8 cellular contexts compared by ENCODE assay signal in the genomic region with DNA sequence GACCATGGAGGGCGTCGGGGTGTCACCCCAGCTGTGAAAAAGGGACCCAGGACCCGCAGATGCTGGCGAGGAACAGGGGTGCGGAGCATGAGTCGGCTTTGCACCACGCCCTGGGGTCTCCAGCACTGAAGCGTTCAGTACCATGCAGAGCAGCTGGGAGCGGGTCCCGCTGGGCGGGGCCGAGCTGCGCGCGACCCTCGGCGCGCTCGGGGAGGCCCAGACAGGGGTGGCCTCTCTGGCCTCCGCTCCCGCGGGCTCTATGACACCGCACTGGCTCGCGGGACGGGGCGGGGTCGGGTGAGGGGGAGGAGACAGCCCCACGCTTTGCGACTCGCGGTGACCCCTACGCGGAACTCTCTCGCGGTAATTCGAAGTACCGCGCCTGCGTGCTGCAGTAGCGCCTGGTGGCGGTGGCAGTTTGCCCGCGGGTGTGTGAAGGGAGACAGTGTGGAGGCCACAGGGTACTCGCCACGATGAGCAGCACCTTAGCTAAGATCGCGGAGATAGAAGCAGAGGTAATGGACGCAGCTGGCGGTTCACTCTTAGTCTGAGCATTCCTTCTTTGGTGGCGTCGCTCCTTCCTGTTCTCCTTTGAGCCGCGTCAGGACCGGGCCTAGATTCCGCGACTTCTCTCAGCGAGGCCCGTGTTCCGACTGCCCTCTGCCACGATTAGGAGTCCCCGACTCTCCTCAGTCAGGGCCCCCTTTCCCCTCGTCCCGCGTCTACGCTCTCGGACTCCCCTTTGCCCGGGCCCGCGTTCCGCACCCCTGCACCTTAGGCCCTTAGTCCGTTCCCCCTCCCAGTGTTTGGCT. TPM values are rescaled to one million over a fixed set of nuclear protein-coding genes. Genes with fewer than 3 reads are reported as not detected.
DNase-seq lines count a peak whose midpoint lies in the region; ATAC-seq and TF ChIP-seq lines count a peak whose summit lies in the region.

A gene with protein sequence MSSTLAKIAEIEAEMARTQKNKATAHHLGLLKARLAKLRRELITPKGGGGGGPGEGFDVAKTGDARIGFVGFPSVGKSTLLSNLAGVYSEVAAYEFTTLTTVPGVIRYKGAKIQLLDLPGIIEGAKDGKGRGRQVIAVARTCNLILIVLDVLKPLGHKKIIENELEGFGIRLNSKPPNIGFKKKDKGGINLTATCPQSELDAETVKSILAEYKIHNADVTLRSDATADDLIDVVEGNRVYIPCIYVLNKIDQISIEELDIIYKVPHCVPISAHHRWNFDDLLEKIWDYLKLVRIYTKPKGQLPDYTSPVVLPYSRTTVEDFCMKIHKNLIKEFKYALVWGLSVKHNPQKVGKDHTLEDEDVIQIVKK (plus strand): TSS at position 394 of the 812 bp plus-strand sequence. CDS start 80 bp downstream, at position 474.

- TF ChIP-seq POLR2A in ovary (IDR thresholded peaks at IDR 0.05) (peak; percentile 72), thyroid gland (IDR thresholded peaks at IDR 0.05) (peak in 1 of 2 donors; percentile 89)

- TF ChIP-seq EP300 in ovary (IDR thresholded peaks at IDR 0.05), result no peak

- H3K27ac Mint-ChIP-seq in activated naive CD8-positive, alpha-beta T cell treated with anti-CD3 and anti-CD28 coated beads for 36 hours, result peak within 1 kb of the TSS; percentile 94

- H3K27me3 ChIP-seq in ovary, result no peaks in the 10 kb centered on the region
- H3K27me3 ChIP-seq in thyroid gland, result no peaks in the 10 kb centered on the region

- H3K4me1 ChIP-seq in ovary (ENCODE audit: insufficient read depth), result peaks cover 3% of the 10 kb centered on the region
- peaks cover 10 to 15% of the 10 kb centered on the region in 2 donors for H3K4me1 ChIP-seq in thyroid gland

- H3K36me3 ChIP-seq in ovary, result no peaks in the 10 kb centered on the region
- peaks cover 21 to 23% of the 10 kb centered on the region in 2 donors for H3K36me3 ChIP-seq in thyroid gland

- H3K9me3 ChIP-seq in ovary (no peaks in the 10 kb centered on the region), thyroid gland (no peaks in the 10 kb centered on the region)

- H3K4me3 ChIP-seq in ovary, result peak within 1 kb of the TSS; percentile 54
- peak within 1 kb of the TSS; percentile 23 to 80 (median 67) for H3K4me3 ChIP-seq in thyroid gland (replicated peaks in 1 of 3)

- peak; percentile 97 for ATAC-seq in HG02623 (IDR thresholded peaks at IDR 0.05; ENCODE audit: unreplicated experiment)

- no peaks in the 10 kb centered on the region for H3K27me3 Mint-ChIP-seq in activated naive CD8-positive, alpha-beta T cell treated with anti-CD3 and anti-CD28 coated beads for 36 hours

- peaks cover 24% of the 10 kb centered on the region for H3K36me3 Mint-ChIP-seq in activated naive CD8-positive, alpha-beta T cell treated with anti-CD3 and anti-CD28 coated beads for 36 hours

- H3K4me1 Mint-ChIP-seq in activated naive CD8-positive, alpha-beta T cell treated with anti-CD3 and anti-CD28 coated beads for 36 hours, result peaks cover 22% of the 10 kb centered on the region

- H3K4me3 Mint-ChIP-seq in activated naive CD8-positive, alpha-beta T cell treated with anti-CD3 and anti-CD28 coated beads for 36 hours, result peak within 1 kb of the TSS; percentile 99

- intact Hi-C loops in head of caudate nucleus (cut with DNase I) (loop anchor here (2.0 to 5.0 kb wide), 3 partner anchors 55 to 107 kb away; a partner anchor contains a TSS), ovary (cut with DNase I) (loop anchor here in 3 of 4 donors (5.0 to 10.0 kb wide), 2 partner anchors 52 to 55 kb away; a partner anchor contains a TSS), thyroid gland (cut with DNase I) (loop anchor here (2.0 kb wide), 1 partner anchor 55 kb away; no protein-coding TSS in a partner anchor)

- no peaks in the 10 kb centered on the region for H3K9me3 Mint-ChIP-seq in activated naive CD8-positive, alpha-beta T cell treated with anti-CD3 and anti-CD28 coated beads for 36 hours

- H3K27ac ChIP-seq in ovary (peak within 1 kb of the TSS; percentile 23 to 73), thyroid gland (peak within 1 kb of the TSS; percentile 77 to 85 (median 79))

- 0 to 1% (median 1%) methylated on average over 65 to 72 of the region's 72 CpGs for WGBS in ovary, 3 donors
- 1% methylated on average over 26 to 63 of the region's 72 CpGs for WGBS in thyroid gland, 2 donors

- DNase-seq in GM10266 (ENCODE audit: extremely low spot score) (peak; percentile 98), NCI-H1105 (lab: John Stamatoyannopoulos, UW) (peak; percentile 92), SKM-1 treated with dmso at 0.1 percent for 144 hours (lab: John Stamatoyannopoulos, UW; ENCODE audit: unreplicated experiment) (peak; percentile 91), head of caudate nucleus (peak; percentile 93 to 99 (median 98)), ovary (peak; percentile 97 to 99 (median 98)), thyroid gland (peak; percentile 97 to 98)
- DNase-seq in activated naive CD8-positive, alpha-beta T cell treated with anti-CD3 and anti-CD28 coated beads for 36 hours, result peak; percentile 98

- TF ChIP-seq CTCF in GM10266 (IDR thresholded peaks at IDR 0.05; ENCODE audit: control insufficient read depth, insufficient read depth, low read depth, missing control alignments) (no peak), ovary (IDR thresholded peaks at IDR 0.05) (peak in 1 of 3 donors; percentile 42), thyroid gland (IDR thresholded peaks at IDR 0.05) (peak in 4 of 6 experiments; percentile 2 to 40 (median 10))

RNA-seq across cellular contexts. Expression of the gene that starts here (rescaled TPM):
- total RNA-seq in activated naive CD8-positive, alpha-beta T cell treated with anti-CD3 and anti-CD28 coated beads for 36 hours, result 100 to 1,000 TPM in 1 of 2 experiments, 10 to 100 TPM in 1; 95.8 to 103 TPM
- total RNA-seq in ovary (10 to 100 TPM; 46.8 to 71.8 (median 54.4) TPM), thyroid gland (10 to 100 TPM; 57.7 to 67.6 (median 66.3) TPM)
- 10 to 100 TPM; 49.3 to 87.1 TPM for polyA plus RNA-seq in ovary

Comparison
In these comparisons a context has a peak if more than half of its experiments do, and no peak if none do; other contexts are left out.
1. Peak in every context shown above with its lines: DNase-seq, ATAC-seq, H3K4me3 ChIP-seq and H3K27ac ChIP-seq.